Comparison of ENCODE assay signal across 12 cellular contexts in the genomic region with DNA sequence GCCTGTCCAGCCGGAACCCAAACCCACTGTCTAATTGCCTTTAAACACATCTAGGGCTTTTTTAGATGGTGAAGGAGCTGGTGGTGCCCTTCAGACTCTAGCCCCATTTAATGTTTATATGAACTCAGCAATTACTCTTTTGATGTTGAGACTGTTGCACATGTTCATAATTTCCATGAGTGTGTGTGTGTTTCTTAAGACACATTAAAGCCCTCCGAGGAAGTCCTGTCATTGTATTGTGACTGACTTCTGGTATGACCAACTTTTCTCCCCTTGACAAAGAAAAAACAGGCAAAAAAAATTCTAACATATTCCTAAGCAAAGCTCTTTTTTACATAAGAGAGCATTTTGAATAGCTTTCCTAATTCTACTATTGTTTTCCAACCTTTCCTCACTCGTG.
DNase-seq lines count a peak whose midpoint lies in the region; ATAC-seq, FAIRE-seq and TF ChIP-seq lines count a peak whose summit lies in the region.
"Had no signal": no experiment of that assay in that cellular context is flagged by ENCODE, and none has a peak within 500 bp of the region (broad histone marks: within the 10 kb centered on the region; RNA-seq: fewer than 3 reads in every experiment).

No MANE protein-coding gene starts in this region.

- H3K4me1 Mint-ChIP-seq in Calu3 (ENCODE audit: low read depth, unreplicated experiment), result no peaks in the 10 kb centered on the region

- H3K27me3 Mint-ChIP-seq in Calu3 (ENCODE audit: unreplicated experiment), result no peaks in the 10 kb centered on the region

- intact Hi-C loops in Calu3 (cut with micrococcal nuclease; ENCODE audit: unreplicated experiment), result no loop called here

- no peak for TF ChIP-seq CTCF in Calu3 (IDR thresholded peaks at IDR 0.05; ENCODE audit: unreplicated experiment)

- ATAC-seq in GM18861 (IDR thresholded peaks at IDR 0.05; ENCODE audit: unreplicated experiment) (no peak), GM21515 (IDR thresholded peaks at IDR 0.05; ENCODE audit: unreplicated experiment) (no peak), GM21528 (IDR thresholded peaks at IDR 0.05; ENCODE audit: low FRiP score, unreplicated experiment) (no peak)
- ATAC-seq: Right ventricle myocardium inferior had no signal

- peaks cover 60% of the 10 kb centered on the region for H3K36me3 Mint-ChIP-seq in Calu3 (ENCODE audit: insufficient read depth, unreplicated experiment)

- peak overlapping the region; percentile 22 for H3K27ac Mint-ChIP-seq in Calu3 (ENCODE audit: unreplicated experiment)

- DNase-seq in Calu3 (no peak), GM12892 (ENCODE audit: insufficient read length) (no peak), dermis blood vessel endothelial cell (peak; percentile 76), pons (ENCODE audit: low spot score) (peak; percentile 10)
- DNase-seq: NCI-H1105 treated with DMSO at 0.1 percent for 48 hours, NCI-H2029, NCI-H2171 treated with DMSO at 0.1 percent for 48 hours, NCI-H774 had no signal

- FAIRE-seq in GM12892 (lab: Jason Lieb, UNC), result peak; percentile 5

- no peaks in the 10 kb centered on the region for H3K9me3 Mint-ChIP-seq in Calu3 (ENCODE audit: low read depth, unreplicated experiment)

- no TSS peak for BruUV-seq in Calu3 (replicated peaks; lab: Mats Ljungman, UMichigan)

- TF ChIP-seq POLR2A in GM12892 (IDR thresholded peaks at IDR 0.05; ENCODE audit: low read depth, low read length), result no peak

- H3K4me3 Mint-ChIP-seq in Calu3 (ENCODE audit: low read depth, unreplicated experiment), result no peak overlapping the region

- CTCF ChIA-PET in Calu3 (lab: Charles Lee), result interaction anchor here (0.9 kb wide), 1 partner anchor 36 kb away, joined by 3 read pairs; no protein-coding TSS in a partner anchor

Comparison
In these comparisons a context has a peak if more than half of its experiments do, and no peak if none do; other contexts are left out.
1. DNase-seq: peak in dermis blood vessel endothelial cell (single experiment) and pons (single experiment); none in Calu3 (single experiment) and GM12892 (single experiment).